Comparison of ENCODE assay signal across 8 cellular contexts in genomic region chr3:58874795-58875194, GRCh38.
DNase-seq lines count a peak whose midpoint lies in the region; ATAC-seq and TF ChIP-seq lines count a peak whose summit lies in the region.

No MANE protein-coding gene starts in this region.

- H3K4me3 ChIP-seq in fibroblast of the aortic adventitia (ENCODE audit: low read depth, low read length) (no peak overlapping the region), prostate gland (no peak overlapping the region)

- TF ChIP-seq CTCF in fibroblast of the aortic adventitia (IDR thresholded peaks at IDR 0.05; ENCODE audit: insufficient read depth, low read length), result no peak
- no peak for TF ChIP-seq CTCF in prostate gland (IDR thresholded peaks at IDR 0.05)

- 41% methylated on average over 2 of the region's 2 CpGs for WGBS in prostate gland

- no peaks in the 10 kb centered on the region for H3K27me3 ChIP-seq in prostate gland (replicated peaks; ENCODE audit: insufficient read depth)

- DNase-seq in HPDE6-E6E7 (ENCODE audit: extremely low spot score) (peak; percentile 32), fibroblast of the aortic adventitia (ENCODE audit: low read depth) (peak; percentile 27), C1 segment of cervical spinal cord (lab: John Stamatoyannopoulos, UW) (no peak), prostate gland (ENCODE audit: low spot score) (no peak), cortex of kidney (lab: John Stamatoyannopoulos, UW) (no peak), GM03348 (ENCODE audit: low spot score) (no peak)

- TF ChIP-seq POLR2A in prostate gland (IDR thresholded peaks at IDR 0.05), result no peak

- H3K27ac ChIP-seq in prostate gland, result no peak overlapping the region

- no peaks in the 10 kb centered on the region for H3K4me1 ChIP-seq in prostate gland (replicated peaks)

- peak; percentile 86 for ATAC-seq in GM18511 (IDR thresholded peaks at IDR 0.05; ENCODE audit: unreplicated experiment)
- peak; percentile 76 for ATAC-seq in GM21737 (IDR thresholded peaks at IDR 0.05; ENCODE audit: unreplicated experiment)

- H3K9me3 ChIP-seq in prostate gland, result no peaks in the 10 kb centered on the region

- H3K36me3 ChIP-seq in prostate gland, result no peaks in the 10 kb centered on the region

- intact Hi-C loops in prostate gland (cut with DNase I), result no loop called here

Comparison
In these comparisons a context has a peak if more than half of its experiments do, and no peak if none do; other contexts are left out.
1. DNase-seq: peak in HPDE6-E6E7 (single experiment) and fibroblast of the aortic adventitia (single experiment); none in C1 segment of cervical spinal cord (0 of 14), prostate gland (single experiment), cortex of kidney (single experiment) and GM03348 (single experiment).